In the genomic region with DNA sequence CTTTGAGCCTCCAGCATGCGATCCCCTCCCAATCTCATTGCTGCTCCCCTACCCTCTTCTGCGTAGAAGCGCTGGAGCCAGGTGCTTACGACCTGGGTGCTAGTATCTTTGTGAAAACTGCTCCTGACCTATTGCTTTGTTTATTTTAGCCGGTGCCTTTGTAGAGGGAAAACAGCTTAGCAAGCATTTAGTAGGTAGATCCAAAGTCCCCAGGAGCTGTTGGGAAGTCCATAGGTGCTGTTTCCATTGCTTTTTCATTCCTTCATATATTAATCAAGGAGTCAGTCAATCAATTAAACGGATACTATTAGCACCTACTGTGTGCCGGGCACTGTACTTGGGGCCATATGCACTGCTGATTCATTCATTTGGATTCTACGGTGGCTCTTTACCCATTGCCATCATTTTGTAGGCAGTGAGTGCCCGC, we compare ENCODE assay signal across 19 cellular contexts.
"Had no signal": no experiment of that assay in that cellular context is flagged by ENCODE, and none has a peak within 500 bp of the region (broad histone marks: within the 10 kb centered on the region; RNA-seq: fewer than 3 reads in every experiment).

No MANE protein-coding gene starts in this region.

- H3K4me3 ChIP-seq: esophagus muscularis mucosa, gastrocnemius medialis, heart right ventricle, psoas muscle, thoracic aorta, transverse colon, uterus had no signal

- DNase-seq: effector memory CD4-positive, alpha-beta T cell; gastrocnemius medialis; heart right ventricle; left ventricle myocardium superior; mesendoderm; naive thymus-derived CD8-positive, alpha-beta T cell; psoas muscle; retina; stimulated activated CD4-positive, alpha-beta T cell treated with anti-CD3 and anti-CD28 coated beads, Interleukin-2, amount 100 ng/mL, for 24 hours; stimulated activated CD4-positive, alpha-beta T cell treated with anti-CD3 and anti-CD28 coated beads, Interleukin-4, amount 100 ng/mL, for 4 hours; stimulated activated naive B cell treated with anti-CD40 and anti-IgM and Interleukin-4, amounts not matched to agents 10 μg/mL and 1 μg/mL and 100 μg/mL, for 72 hours; stimulated activated naive CD8-positive, alpha-beta T cell treated with anti-CD3 and anti-CD28 coated beads, Interleukin-15, amount 100 ng/mL, for 72 hours; transverse colon; uterus had no signal

- H3K4me1 Mint-ChIP-seq: naive thymus-derived CD8-positive, alpha-beta T cell; stimulated activated naive B cell treated with anti-CD40 and anti-IgM and Interleukin-4, amounts not matched to agents 10 μg/mL and 1 μg/mL and 100 μg/mL, for 72 hours; stimulated activated naive CD8-positive, alpha-beta T cell treated with anti-CD3 and anti-CD28 coated beads, Interleukin-15, amount 100 ng/mL, for 72 hours had no signal

- H3K27ac Mint-ChIP-seq: naive thymus-derived CD8-positive, alpha-beta T cell; stimulated activated naive B cell treated with anti-CD40 and anti-IgM and Interleukin-4, amounts not matched to agents 10 μg/mL and 1 μg/mL and 100 μg/mL, for 72 hours had no signal

- H3K4me3 Mint-ChIP-seq: naive thymus-derived CD8-positive, alpha-beta T cell; stimulated activated naive B cell treated with anti-CD40 and anti-IgM and Interleukin-4, amounts not matched to agents 10 μg/mL and 1 μg/mL and 100 μg/mL, for 72 hours; stimulated activated naive CD8-positive, alpha-beta T cell treated with anti-CD3 and anti-CD28 coated beads, Interleukin-15, amount 100 ng/mL, for 72 hours had no signal

- ATAC-seq: gastrocnemius medialis; heart right ventricle; left ventricle myocardium superior; naive thymus-derived CD8-positive, alpha-beta T cell; psoas muscle; sciatic nerve; stimulated activated naive B cell treated with anti-CD40 and anti-IgM and Interleukin-4, amounts not matched to agents 10 μg/mL and 1 μg/mL and 100 μg/mL, for 72 hours; stimulated activated naive CD8-positive, alpha-beta T cell treated with anti-CD3 and anti-CD28 coated beads, Interleukin-15, amount 100 ng/mL, for 72 hours had no signal

- H3K27me3 Mint-ChIP-seq: naive thymus-derived CD8-positive, alpha-beta T cell; stimulated activated naive B cell treated with anti-CD40 and anti-IgM and Interleukin-4, amounts not matched to agents 10 μg/mL and 1 μg/mL and 100 μg/mL, for 72 hours; stimulated activated naive CD8-positive, alpha-beta T cell treated with anti-CD3 and anti-CD28 coated beads, Interleukin-15, amount 100 ng/mL, for 72 hours had no signal

- H3K36me3 Mint-ChIP-seq: stimulated activated naive B cell treated with anti-CD40 and anti-IgM and Interleukin-4, amounts not matched to agents 10 μg/mL and 1 μg/mL and 100 μg/mL, for 72 hours had no signal

- H3K27ac ChIP-seq: epithelial cell of prostate, esophagus muscularis mucosa, gastrocnemius medialis, heart right ventricle, neutrophil, psoas muscle, thoracic aorta, transverse colon, uterus had no signal

- H3K4me1 ChIP-seq: esophagus muscularis mucosa, transverse colon, uterus had no signal

- H3K27me3 ChIP-seq: esophagus muscularis mucosa, gastrocnemius medialis, heart right ventricle, neutrophil, transverse colon, uterus had no signal

- H3K36me3 ChIP-seq: esophagus muscularis mucosa, gastrocnemius medialis, heart right ventricle, neutrophil, thoracic aorta, transverse colon, uterus had no signal

- H3K9me3 ChIP-seq: esophagus muscularis mucosa, gastrocnemius medialis, heart right ventricle, neutrophil, psoas muscle, thoracic aorta, transverse colon, uterus had no signal
